Comparison of ENCODE assay signal across 27 cellular contexts in the genomic region with DNA sequence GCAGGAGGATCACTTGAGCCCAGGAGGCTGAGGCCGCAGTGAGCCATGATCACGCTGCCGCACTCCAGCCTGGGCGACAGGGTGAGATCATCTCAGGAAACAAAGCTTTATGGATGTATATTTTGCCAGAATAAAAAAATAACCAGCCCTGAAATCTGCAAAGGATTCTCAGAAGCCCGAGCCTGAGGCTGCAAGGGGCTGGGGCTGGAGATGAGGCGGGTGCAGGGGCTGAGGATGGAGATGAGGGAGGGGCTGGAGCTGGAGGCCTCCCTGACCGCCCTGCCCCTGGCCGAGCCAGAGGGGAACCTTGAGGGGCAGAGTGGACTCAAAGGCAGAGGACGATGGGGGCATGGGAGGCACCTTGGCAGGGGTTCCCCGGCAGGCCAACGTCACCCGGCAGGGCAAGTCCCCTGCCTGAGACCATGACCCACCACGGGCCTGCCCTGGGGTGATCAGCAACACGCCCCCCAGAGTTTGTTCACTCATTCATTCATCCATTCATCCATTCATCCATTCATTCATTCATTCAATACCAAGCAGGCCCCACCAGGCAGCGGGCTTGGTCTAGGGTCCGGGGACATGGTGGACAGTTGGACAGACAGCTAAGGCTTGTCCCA. TPM values are rescaled to one million over a fixed set of nuclear protein-coding genes. Genes with fewer than 3 reads are reported as not detected.
"Had no signal": no experiment of that assay in that cellular context is flagged by ENCODE, and none has a peak within 500 bp of the region (broad histone marks: within the 10 kb centered on the region; RNA-seq: fewer than 3 reads in every experiment).

No MANE protein-coding gene starts in this region.

- H3K4me3 Mint-ChIP-seq: dendritic cell treated with granulocyte-macrophage colony-stimulating factor and Interleukin-4, amounts not matched to agents 40 ng/mL and 50 ng/mL, for 4 days; endodermal cell; memory B cell; natural killer cell; stimulated activated memory B cell treated with anti-CD40 and anti-IgM and Interleukin-4, amounts not matched to agents 10 μg/mL and 1 μg/mL and 100 μg/mL, for 72 hours; stimulated activated naive CD8-positive, alpha-beta T cell treated with anti-CD3 and anti-CD28 coated beads, Interleukin-15, Interleukin-2, amounts not matched to agents 100 ng/mL and 50 ng/mL, for 24 hours had no signal

- H3K4me2 ChIP-seq: hepatocyte had no signal

- FAIRE-seq: kidney, urothelium cell line had no signal

- H3K9me3 ChIP-seq: colonic mucosa, esophagus muscularis mucosa, gastroesophageal sphincter, heart left ventricle, prostate gland, right atrium auricular region, sigmoid colon, thoracic aorta, tibial nerve, upper lobe of left lung had no signal

- H3K27me3 Mint-ChIP-seq: dendritic cell treated with granulocyte-macrophage colony-stimulating factor and Interleukin-4, amounts not matched to agents 40 ng/mL and 50 ng/mL, for 4 days; memory B cell; stimulated activated memory B cell treated with anti-CD40 and anti-IgM and Interleukin-4, amounts not matched to agents 10 μg/mL and 1 μg/mL and 100 μg/mL, for 72 hours; stimulated activated naive CD8-positive, alpha-beta T cell treated with anti-CD3 and anti-CD28 coated beads, Interleukin-15, Interleukin-2, amounts not matched to agents 100 ng/mL and 50 ng/mL, for 24 hours had no signal

- DNase-seq: colonic mucosa; effector CD8-positive, alpha-beta T cell; endodermal cell; foreskin keratinocyte; heart left ventricle; kidney; natural killer cell; sigmoid colon; stimulated activated CD4-positive, alpha-beta T cell treated with anti-CD3 and anti-CD28 coated beads, Interleukin-2, amount 100 ng/mL, for 24 hours; stimulated activated CD4-positive, alpha-beta T cell treated with anti-CD3 and anti-CD28 coated beads, Interleukin-4, amount 100 ng/mL, for 24 hours had no signal

- H3K79me2 ChIP-seq: hepatocyte had no signal

- ATAC-seq: foreskin keratinocyte; gastroesophageal sphincter; heart left ventricle; left lobe of liver; natural killer cell; stimulated activated memory B cell treated with anti-CD40 and anti-IgM and Interleukin-4, amounts not matched to agents 10 μg/mL and 1 μg/mL and 100 μg/mL, for 72 hours had no signal

- H3K27me3 ChIP-seq: colonic mucosa, esophagus muscularis mucosa, foreskin keratinocyte, gastroesophageal sphincter, heart left ventricle, hepatocyte, right atrium auricular region, sigmoid colon, tibial nerve, upper lobe of left lung had no signal

- H3K4me1 ChIP-seq: colonic mucosa had no signal

- H3K36me3 Mint-ChIP-seq: memory B cell, natural killer cell had no signal

- H3K36me3 ChIP-seq: colonic mucosa, prostate gland, right atrium auricular region, thoracic aorta had no signal

- H2AFZ ChIP-seq: hepatocyte had no signal

- H3K9me3 Mint-ChIP-seq: dendritic cell treated with granulocyte-macrophage colony-stimulating factor and Interleukin-4, amounts not matched to agents 40 ng/mL and 50 ng/mL, for 4 days; endodermal cell; memory B cell; natural killer cell; stimulated activated memory B cell treated with anti-CD40 and anti-IgM and Interleukin-4, amounts not matched to agents 10 μg/mL and 1 μg/mL and 100 μg/mL, for 72 hours; stimulated activated naive CD8-positive, alpha-beta T cell treated with anti-CD3 and anti-CD28 coated beads, Interleukin-15, Interleukin-2, amounts not matched to agents 100 ng/mL and 50 ng/mL, for 24 hours had no signal

- H3K27ac ChIP-seq: colonic mucosa, epithelial cell of prostate, foreskin keratinocyte, hepatocyte, prostate gland, right atrium auricular region, thoracic aorta, tibial nerve, upper lobe of left lung had no signal

- H3K27ac Mint-ChIP-seq: dendritic cell treated with granulocyte-macrophage colony-stimulating factor and Interleukin-4, amounts not matched to agents 40 ng/mL and 50 ng/mL, for 4 days; endodermal cell; memory B cell; stimulated activated naive CD8-positive, alpha-beta T cell treated with anti-CD3 and anti-CD28 coated beads, Interleukin-15, Interleukin-2, amounts not matched to agents 100 ng/mL and 50 ng/mL, for 24 hours had no signal

- H3K4me3 ChIP-seq: colonic mucosa, esophagus muscularis mucosa, gastroesophageal sphincter, heart left ventricle, hepatocyte, lung, prostate gland, right atrium auricular region, sigmoid colon, thoracic aorta, tibial nerve, upper lobe of left lung had no signal

RNA-seq across cellular contexts. Expression of a gene that starts 32.5 kb away (rescaled TPM):
- polyA plus RNA-seq: neural cell had no signal
